1 cellular context compared by ENCODE assay signal in genomic region chr3:177283983-177284382, GRCh38.
TF ChIP-seq lines count a peak whose summit lies in the region.

No MANE protein-coding gene starts in this region.

TF ChIP-seq in HCT116, 20 proteins besides CTCF, POLR2A, EP300 and RAD21:
- TF ChIP-seq ZNF274 (IDR thresholded peaks at IDR 0.05; ENCODE audit: low read depth, low read length) (no peak), FOSL1 (IDR thresholded peaks at IDR 0.05; ENCODE audit: low read depth) (no peak), CBX3 (IDR thresholded peaks at IDR 0.05; ENCODE audit: low read depth) (no peak), EZH2 (IDR thresholded peaks at IDR 0.05) (no peak), SP1 (IDR thresholded peaks at IDR 0.05; ENCODE audit: low read depth) (no peak), ATF3 (IDR thresholded peaks at IDR 0.05) (no peak), REST (IDR thresholded peaks at IDR 0.05; ENCODE audit: low read depth) (no peak), TCF7L2 (IDR thresholded peaks at IDR 0.05; ENCODE audit: borderline replicate concordance, extremely low read depth, insufficient read depth, insufficient read length) (no peak), ELF1 (IDR thresholded peaks at IDR 0.05; ENCODE audit: borderline replicate concordance, low read depth) (no peak), SIN3A (IDR thresholded peaks at IDR 0.05; ENCODE audit: low read depth) (no peak), JUND (IDR thresholded peaks at IDR 0.05) (no peak), YY1 (IDR thresholded peaks at IDR 0.05; ENCODE audit: extremely low read depth, insufficient replicate concordance, low read depth, low read length) (no peak), ZFX (IDR thresholded peaks at IDR 0.05) (no peak), EGR1 (IDR thresholded peaks at IDR 0.05; ENCODE audit: low read depth) (no peak), POLR2AphosphoS5 (IDR thresholded peaks at IDR 0.05; ENCODE audit: low read depth, low read length) (no peak), SRF (IDR thresholded peaks at IDR 0.05; ENCODE audit: low read depth) (no peak), ZBTB33 (IDR thresholded peaks at IDR 0.05; ENCODE audit: extremely low read depth, insufficient replicate concordance, low read length) (no peak)
TF ChIP-seq in HCT116: peak in this region for 0.
